ENCODE assay signal across 17 cellular contexts in genomic region chr11:112477152-112477928, GRCh38.
DNase-seq lines count a peak whose midpoint lies in the region; ATAC-seq and TF ChIP-seq lines count a peak whose summit lies in the region.
"Had no signal": no experiment of that assay in that cellular context is flagged by ENCODE, and none has a peak within 500 bp of the region (broad histone marks: within the 10 kb centered on the region; RNA-seq: fewer than 3 reads in every experiment).

No MANE protein-coding gene starts in this region.

- no peaks in the 10 kb centered on the region for H3K27me3 ChIP-seq in esophagus muscularis mucosa

- no peak overlapping the region for H3K4me3 ChIP-seq in esophagus muscularis mucosa
- H3K4me3 ChIP-seq: GM12878, GM23248 had no signal

- no peak for TF ChIP-seq POLR2A in esophagus muscularis mucosa (IDR thresholded peaks at IDR 0.05; ENCODE audit: low read depth)

- H3K27ac ChIP-seq in esophagus muscularis mucosa (replicated peaks in 1 of 4) = no peak overlapping the region
- H3K27ac ChIP-seq: C4-2B, GM23248, HL-60 had no signal

- DNase-seq in NCI-H446 treated with DMSO at 0.1 percent for 48 hours (lab: John Stamatoyannopoulos, UW) (peak; percentile 19), NCI-H446 (lab: John Stamatoyannopoulos, UW) (no peak), NCI-H1436 (lab: John Stamatoyannopoulos, UW) (peak; percentile 54), NCI-H69 (lab: John Stamatoyannopoulos, UW) (peak; percentile 95), esophagus muscularis mucosa (ENCODE audit: extremely low spot score) (peak; percentile 34), NCI-H2196 treated with DMSO at 0.1 percent for 48 hours (lab: John Stamatoyannopoulos, UW; ENCODE audit: unreplicated experiment) (no peak)
- DNase-seq: DMS 273 treated with DMSO at 0.1 percent for 48 hours, GDM1, GM23248, NCI-H2029, SIG-M5, T-helper 17 cell had no signal

- H3K4me1 ChIP-seq in esophagus muscularis mucosa = peaks cover 0 to 10% (median 4%) of the 10 kb centered on the region in 4 donors

- intact Hi-C loops in esophagus muscularis mucosa (cut with DNase I) = no loop called here

- no peak for ATAC-seq in HG03159 (IDR thresholded peaks at IDR 0.05; ENCODE audit: unreplicated experiment)
- ATAC-seq: GM12878, HCT116, T-helper 17 cell had no signal

- no peaks in the 10 kb centered on the region for H3K36me3 ChIP-seq in esophagus muscularis mucosa

- H3K9me3 ChIP-seq in esophagus muscularis mucosa = no peaks in the 10 kb centered on the region

- WGBS in esophagus muscularis mucosa = 78% methylated on average over 6 of the region's 7 CpGs

- no peak for TF ChIP-seq CTCF in esophagus muscularis mucosa (IDR thresholded peaks at IDR 0.05)

- no peak for TF ChIP-seq EP300 in esophagus muscularis mucosa (IDR thresholded peaks at IDR 0.05)

Comparison
In these comparisons a context has a peak if more than half of its experiments do, and no peak if none do; other contexts are left out.
1. DNase-seq: peak in NCI-H446 treated with DMSO at 0.1 percent for 48 hours (single experiment), NCI-H1436 (single experiment), NCI-H69 (single experiment) and esophagus muscularis mucosa (single experiment); none in NCI-H446 (0 of 2) and NCI-H2196 treated with DMSO at 0.1 percent for 48 hours (single experiment).